In genomic region chr9:9799287-9799686, GRCh38 we compare ENCODE assay signal across 22 cellular contexts.
"Had no signal": no experiment of that assay in that cellular context is flagged by ENCODE, and none has a peak within 500 bp of the region (broad histone marks: within the 10 kb centered on the region; RNA-seq: fewer than 3 reads in every experiment).

No MANE protein-coding gene starts in this region.

- H3K36me3 ChIP-seq: breast epithelium had no signal

- H3K4me2 ChIP-seq: PC-9 had no signal

- DNase-seq: activated CD4-positive, alpha-beta T cell treated with anti-CD3 and anti-CD28 coated beads for 48 hours; activated CD4-positive, alpha-beta T cell treated with anti-CD3 and anti-CD28 coated beads, Interleukin-2, amount 50 U/mL, for 4 hours; activated CD4-positive, CD25-positive, alpha-beta regulatory T cell treated with anti-CD3 and anti-CD28 coated beads, Interleukin-2, amount 50 U/mL, for 72 hours; activated CD8-positive, alpha-beta memory T cell treated with anti-CD3 and anti-CD28 coated beads, Interleukin-2, amount 50 U/mL, for 48 hours; activated CD8-positive, alpha-beta T cell treated with anti-CD3 and anti-CD28 coated beads, Interleukin-2, amount 10 ng/mL, durations not matched to agents 7 days and 5 days; activated effector memory CD4-positive, alpha-beta T cell treated with Interleukin-2 at 50 U/mL for 16 hours; activated naive CD4-positive, alpha-beta T cell; activated T-cell treated with anti-CD3 and anti-CD28 coated beads, Interleukin-2, amount 50 U/mL, for 24 hours; aorta; caudate nucleus; NCI-H1092; NCI-H1417; NCI-H1930; NCI-H2171; NCI-H2227 treated with DMSO at 0.1 percent for 48 hours; NCI-H446 treated with DMSO at 0.1 percent for 48 hours; NCI-H524 treated with DMSO at 0.1 percent for 48 hours; NCI-H748 treated with DMSO at 0.1 percent for 48 hours; PC-9; SHP77 treated with DMSO at 0.1 percent for 48 hours had no signal

- ATAC-seq: activated CD8-positive, alpha-beta T cell treated with anti-CD3 and anti-CD28 coated beads, Interleukin-2, amount 10 ng/mL, durations not matched to agents 7 days and 5 days; WTC11 had no signal

- H3K9me3 ChIP-seq: breast epithelium had no signal

- H3K27me3 ChIP-seq: breast epithelium had no signal

- H2AFZ ChIP-seq: PC-9 had no signal

- H3K4me3 ChIP-seq: breast epithelium, PC-9 had no signal

- H3K27ac ChIP-seq: breast epithelium, PC-9 had no signal

- H3K4me1 ChIP-seq: breast epithelium had no signal
